In genomic region chr22:50532353-50532700, GRCh38 we compare ENCODE assay signal across 10 cellular contexts. TPM values are rescaled to one million over a fixed set of nuclear protein-coding genes. Genes with fewer than 3 reads are reported as not detected.
DNase-seq lines count a peak whose midpoint lies in the region; ATAC-seq and TF ChIP-seq lines count a peak whose summit lies in the region.
"Had no signal": no experiment of that assay in that cellular context is flagged by ENCODE, and none has a peak within 500 bp of the region (broad histone marks: within the 10 kb centered on the region; RNA-seq: fewer than 3 reads in every experiment).

No MANE protein-coding gene starts in this region.

- intact Hi-C loops in esophagus squamous epithelium (cut with DNase I), result no loop called here

- H3K4me3 ChIP-seq in GM12865 (ENCODE audit: low read depth, low read length), result peak overlapping the region; percentile 100
- H3K4me3 ChIP-seq in SK-N-MC, result no peak overlapping the region
- H3K4me3 ChIP-seq in esophagus squamous epithelium, result peak overlapping the region; percentile 54 to 87 (median 64)

- no peak overlapping the region for H3K27ac Mint-ChIP-seq in progenitor cell of endocrine pancreas

- no peak for ATAC-seq in GM21381 (IDR thresholded peaks at IDR 0.05; ENCODE audit: unreplicated experiment)
- ATAC-seq in GM19328 (IDR thresholded peaks at IDR 0.05; ENCODE audit: unreplicated experiment), result no peak

- TF ChIP-seq CTCF in GM12865 (IDR thresholded peaks at IDR 0.05; ENCODE audit: insufficient read depth, low read depth, low read length, missing control alignments), result no peak
- TF ChIP-seq CTCF in esophagus squamous epithelium (IDR thresholded peaks at IDR 0.05), result no peak
- TF ChIP-seq CTCF in progenitor cell of endocrine pancreas (IDR thresholded peaks at IDR 0.05; ENCODE audit: unreplicated experiment), result no peak

- H3K4me3 Mint-ChIP-seq in progenitor cell of endocrine pancreas (ENCODE audit: low read depth), result peak overlapping the region; percentile 57

- peaks cover 10% of the 10 kb centered on the region for H3K4me1 Mint-ChIP-seq in progenitor cell of endocrine pancreas (ENCODE audit: low read depth)

- DNase-seq in GM12865 (ENCODE audit: low read depth), result peak; percentile 66
- no peak for DNase-seq in SK-N-MC (ENCODE audit: low read depth, low spot score)
- no peak for DNase-seq in esophagus squamous epithelium (lab: John Stamatoyannopoulos, UW)
- no peak for DNase-seq in progenitor cell of endocrine pancreas (ENCODE audit: low spot score, unreplicated experiment)
- DNase-seq in foreskin melanocyte, result no peak
- DNase-seq in activated CD8-positive, alpha-beta memory T cell treated with anti-CD3 and anti-CD28 coated beads for 24 hours, result no peak
- DNase-seq: cortex of kidney had no signal

- WGBS in esophagus squamous epithelium, 2 donors, result 0 to 6% methylated on average over 6 to 8 of the region's 17 CpGs

- H3K27ac ChIP-seq in SK-N-MC (0 out of 2 replicates have a peak overlapping the region, but pooled peaks have one; percentile 8), esophagus squamous epithelium (peak overlapping the region; percentile 96 to 100 (median 98))

- no peaks in the 10 kb centered on the region for H3K36me3 ChIP-seq in SK-N-MC (ENCODE audit: insufficient read depth, low read length)
- H3K36me3 ChIP-seq in esophagus squamous epithelium, result no peaks in the 10 kb centered on the region

- peaks cover 39% of the 10 kb centered on the region for H3K27me3 Mint-ChIP-seq in progenitor cell of endocrine pancreas

- no peak overlapping the region for H3K9ac ChIP-seq in SK-N-MC (ENCODE audit: insufficient read length)

- no peaks in the 10 kb centered on the region for H3K36me3 Mint-ChIP-seq in progenitor cell of endocrine pancreas (ENCODE audit: insufficient read depth)

- peaks cover 23 to 87% (median 29%) of the 10 kb centered on the region in 3 donors for H3K4me1 ChIP-seq in esophagus squamous epithelium

- no peak for TF ChIP-seq POLR2A in esophagus squamous epithelium (IDR thresholded peaks at IDR 0.05)

- H3K9me3 Mint-ChIP-seq in progenitor cell of endocrine pancreas (ENCODE audit: low read depth), result no peaks in the 10 kb centered on the region

- H3K27me3 ChIP-seq in esophagus squamous epithelium, result peaks cover 0 to 43% (median 0%) of the 10 kb centered on the region in 4 donors

- H3K9me3 ChIP-seq in SK-N-MC (ENCODE audit: low read depth, low read length), result no peaks in the 10 kb centered on the region
- H3K9me3 ChIP-seq in esophagus squamous epithelium, result no peaks in the 10 kb centered on the region

RNA-seq across cellular contexts. Expression of gene TYMP, which starts 2.5 kb away (rescaled TPM):
- 100 to 1,000 TPM in 2 of 4 donors, 10 to 100 TPM in 2; 86.0 to 281 (median 137) TPM for total RNA-seq in esophagus squamous epithelium
- 1.6 and 2.0 TPM in 2 replicates for total RNA-seq in progenitor cell of endocrine pancreas

RNA-seq across cellular contexts. Expression of gene SCO2, which starts 6.9 kb away (rescaled TPM):
- total RNA-seq in esophagus squamous epithelium, result 10 to 100 TPM in 1 of 4 donors, 1 to 10 TPM in 3; 5.1 to 14.9 (median 6.7) TPM
- total RNA-seq in progenitor cell of endocrine pancreas, result 3.7 TPM in 1 of 2 replicates, not detected in the other

RNA-seq across cellular contexts. Expression of gene KLHDC7B, which starts 13.4 kb away (rescaled TPM):
- total RNA-seq in esophagus squamous epithelium, result under 1 TPM; 0.26 to 0.53 (median 0.40) TPM
- not detected in 2 replicates for total RNA-seq in progenitor cell of endocrine pancreas
- total RNA-seq: temporal lobe had no signal

RNA-seq across cellular contexts. Expression of gene NCAPH2, which starts 24.3 kb away (rescaled TPM):
- total RNA-seq in esophagus squamous epithelium (10 to 100 TPM; 30.2 to 42.6 (median 38.5) TPM), progenitor cell of endocrine pancreas (61.6 and 66.5 TPM in 2 replicates)

RNA-seq across cellular contexts. Expression of gene LMF2, which starts 24.8 kb away (rescaled TPM):
- total RNA-seq in esophagus squamous epithelium (10 to 100 TPM; 35.4 to 65.0 (median 46.2) TPM), progenitor cell of endocrine pancreas (59.0 and 65.5 TPM in 2 replicates)

Comparison
In these comparisons a context has a peak if more than half of its experiments do, and no peak if none do; other contexts are left out.
1. RNA of gene TYMP, which starts 2.5 kb away (total RNA-seq): 86.0 to 281 TPM in esophagus squamous epithelium; 1.6 to 2.0 TPM in progenitor cell of endocrine pancreas; every median in the first group is over 10 times any median in the second.